10 cellular contexts compared by ENCODE assay signal in the genomic region with DNA sequence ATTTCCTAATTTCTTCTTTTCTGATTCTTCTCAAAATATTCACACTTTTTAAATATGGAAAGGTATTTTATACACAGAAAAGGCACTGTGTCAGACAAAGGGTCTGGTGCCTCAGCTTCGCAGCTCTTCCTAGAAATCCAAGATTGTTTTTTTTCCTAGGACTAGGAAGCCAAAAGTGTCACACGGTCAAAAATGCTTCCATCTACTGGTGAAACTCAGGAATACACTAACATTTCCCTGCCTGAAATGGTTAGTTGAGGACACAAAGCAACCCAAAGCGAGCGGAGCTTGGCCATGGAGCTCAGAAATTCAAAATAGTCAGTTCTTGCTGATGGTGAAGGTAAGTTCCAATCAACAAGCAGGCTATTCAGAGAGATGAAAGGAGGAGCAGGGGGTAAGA.
DNase-seq lines count a peak whose midpoint lies in the region; ATAC-seq, FAIRE-seq and TF ChIP-seq lines count a peak whose summit lies in the region.
"Had no signal": no experiment of that assay in that cellular context is flagged by ENCODE, and none has a peak within 500 bp of the region (broad histone marks: within the 10 kb centered on the region; RNA-seq: fewer than 3 reads in every experiment).

No MANE protein-coding gene starts in this region.

- WGBS in sigmoid colon, 2 donors: 50 to 57% methylated on average over 4 of the region's 4 CpGs

- no peaks in the 10 kb centered on the region for H3K36me3 ChIP-seq in ascending aorta
- no peaks in the 10 kb centered on the region for H3K36me3 ChIP-seq in sigmoid colon
- H3K36me3 ChIP-seq: upper lobe of left lung had no signal

- H3K27me3 ChIP-seq in ascending aorta (no peaks in the 10 kb centered on the region), sigmoid colon (no peaks in the 10 kb centered on the region)
- H3K27me3 ChIP-seq: upper lobe of left lung had no signal

- DNase-seq in A172 (ENCODE audit: low spot score): peak; percentile 41
- DNase-seq in HFF-Myc (ENCODE audit: extremely low read depth, low read depth): peak; percentile 16
- no peak for DNase-seq in ascending aorta (ENCODE audit: low spot score in 2 of 2)
- DNase-seq in activated T-cell treated with anti-CD3 and anti-CD28 coated beads for 4 hours: no peak
- DNase-seq in sigmoid colon: no peak
- no peak for DNase-seq in activated effector memory CD4-positive, alpha-beta T cell treated with Interleukin-2 at 50 U/mL for 16 hours
- DNase-seq: upper lobe of left lung had no signal

- FAIRE-seq in islet of Langerhans (lab: Jason Lieb, UNC): peak; percentile 80

- H3K27ac ChIP-seq in ascending aorta (no peak overlapping the region), sigmoid colon (no peak overlapping the region)
- H3K27ac ChIP-seq: SK-N-MC had no signal

- TF ChIP-seq POLR2A in sigmoid colon (IDR thresholded peaks at IDR 0.05): no peak

- no peak for ATAC-seq in GM21390 (IDR thresholded peaks at IDR 0.05; ENCODE audit: unreplicated experiment)

- H3K9me3 ChIP-seq in ascending aorta: no peaks in the 10 kb centered on the region
- no peaks in the 10 kb centered on the region for H3K9me3 ChIP-seq in sigmoid colon
- H3K9me3 ChIP-seq: upper lobe of left lung had no signal

- H3K4me1 ChIP-seq in ascending aorta (no peaks in the 10 kb centered on the region), sigmoid colon (peaks cover 0 to 26% (median 12%) of the 10 kb centered on the region in 4 donors)

- no peak for TF ChIP-seq EP300 in sigmoid colon (IDR thresholded peaks at IDR 0.05)

- peak; percentile 38 for TF ChIP-seq CTCF in HFF-Myc (IDR thresholded peaks at IDR 0.05; ENCODE audit: low read depth, low read length, missing control alignments)
- TF ChIP-seq CTCF in ascending aorta (IDR thresholded peaks at IDR 0.05): peak in 2 of 3 experiments; percentile 21 to 36
- peak in 1 of 4 experiments; percentile 28 for TF ChIP-seq CTCF in sigmoid colon (IDR thresholded peaks at IDR 0.05)

- intact Hi-C loops in ascending aorta (cut with DNase I): loop anchor here (5.0 kb wide), 1 partner anchor 174 kb away; no protein-coding TSS in a partner anchor
- intact Hi-C loops in sigmoid colon (cut with DNase I): no loop called here

- H3K4me3 ChIP-seq in HFF-Myc (replicated peaks; ENCODE audit: low read depth, low read length) (no peak overlapping the region), ascending aorta (no peak overlapping the region), sigmoid colon (no peak overlapping the region)
- H3K4me3 ChIP-seq: SK-N-MC, upper lobe of left lung had no signal

Comparison
In these comparisons a context has a peak if more than half of its experiments do, and no peak if none do; other contexts are left out.
1. DNase-seq: peak in A172 (single experiment) and HFF-Myc (single experiment); none in ascending aorta (0 of 2), activated T-cell treated with anti-CD3 and anti-CD28 coated beads for 4 hours (single experiment), sigmoid colon (single experiment) and activated effector memory CD4-positive, alpha-beta T cell treated with Interleukin-2 at 50 U/mL for 16 hours (single experiment).